In genomic region chr1:93111065-93111464, GRCh38 we compare ENCODE assay signal across 21 cellular contexts. TPM values are rescaled to one million over a fixed set of nuclear protein-coding genes. Genes with fewer than 3 reads are reported as not detected.
DNase-seq lines count a peak whose midpoint lies in the region; ATAC-seq, FAIRE-seq and TF ChIP-seq lines count a peak whose summit lies in the region.
"Had no signal": no experiment of that assay in that cellular context is flagged by ENCODE, and none has a peak within 500 bp of the region (broad histone marks: within the 10 kb centered on the region; RNA-seq: fewer than 3 reads in every experiment).

No MANE protein-coding gene starts in this region.

- TF ChIP-seq POLR2A in K562 (conservative IDR thresholded peaks at IDR 0.05), result no peak

- intact Hi-C loops in K562 (cut with micrococcal nuclease), result no loop called here

- no peak for TF ChIP-seq EP300 in K562 (IDR thresholded peaks at IDR 0.05; ENCODE audit: low read length)

- peaks cover 26% of the 10 kb centered on the region for H3K4me1 ChIP-seq in HUES64 (ENCODE audit: insufficient read depth, low read length)
- H3K4me1 ChIP-seq in K562 (replicated peaks in 1 of 2; ENCODE audit: control insufficient read depth in 2 of 2, insufficient read depth in 2 of 2, low read length in 2 of 2), result 0 out of 5 replicates have a peak, but pooled peaks cover 0 to 5% of the 10 kb centered on the region in 2 experiments
- peaks cover 25% of the 10 kb centered on the region for H3K4me1 ChIP-seq in skeletal muscle satellite cell (ENCODE audit: control insufficient read depth, insufficient read depth, low read length)

- H3K4me2 ChIP-seq in K562 (ENCODE audit: insufficient read depth, low read length), result no peak overlapping the region
- H3K4me2 ChIP-seq in skeletal muscle satellite cell (ENCODE audit: low read length), result peak overlapping the region; percentile 7

- BruUV-seq in K562 (replicated peaks; lab: Mats Ljungman, UMichigan), result no TSS peak

- DNase-seq in GM20000 (ENCODE audit: low spot score) (peak; percentile 5), K562 (ENCODE audit: extremely low read depth in 1 of 4, low spot score in 3 of 4) (no peak), KBM-7 (no peak), NCI-H128 (lab: John Stamatoyannopoulos, UW; ENCODE audit: unreplicated experiment) (no peak)
- DNase-seq in activated CD4-positive, alpha-beta T cell treated with anti-CD3 and anti-CD28 coated beads, Interleukin-2, amount 50 U/mL, for 1 hour, result no peak
- DNase-seq: activated CD8-positive, alpha-beta T cell treated with anti-CD3 and anti-CD28 coated beads for 36 hours; activated naive CD4-positive, alpha-beta T cell treated with Interleukin-2 at 50 U/mL for 16 hours; activated T-cell treated with anti-CD3 and anti-CD28 coated beads, Interleukin-2, amount 50 U/mL, for 1 hour; amygdala; central memory CD4-positive, alpha-beta T cell; NCI-H187; NCI-H345; small intestine; stimulated activated CD4-positive, alpha-beta T cell treated with anti-CD3 and anti-CD28 coated beads, Interleukin-4, amount 100 ng/mL, for 1 hour; T1000 had no signal

- H4K20me1 ChIP-seq in K562 (replicated peaks; ENCODE audit: control insufficient read depth, insufficient read depth, low read length), result no peaks in the 10 kb centered on the region

- no peak for TF ChIP-seq RAD21 in K562 (CRISPR knock-in tag; conservative IDR thresholded peaks at IDR 0.05 in 1 of 2, IDR thresholded peaks at IDR 0.05 in 1 of 2)

- FAIRE-seq in K562 (lab: Jason Lieb, UNC), result no peak
- FAIRE-seq: frontal cortex, small intestine had no signal

- POLR2A ChIA-PET in K562 (lab: Yijun Ruan, JAX), result interaction anchor here (0.7 to 1.0 kb wide), 2 partner anchors 10 kb away, joined by 4 to 5 read pairs; no protein-coding TSS in a partner anchor

- H3K79me2 ChIP-seq in K562 (ENCODE audit: control insufficient read depth, insufficient read depth, low read length), result peaks cover 79% of the 10 kb centered on the region

- H3K27me3 ChIP-seq in HUES64 (ENCODE audit: insufficient read depth, low read length) (no peaks in the 10 kb centered on the region), K562 (ENCODE audit: control insufficient read depth in 2 of 2, insufficient read depth in 2 of 2, low read length in 2 of 2) (no peaks in the 10 kb centered on the region), skeletal muscle satellite cell (ENCODE audit: control insufficient read depth, insufficient read depth, low read length) (no peaks in the 10 kb centered on the region)
- H3K27me3 ChIP-seq: tibial nerve had no signal

- peaks cover 69% of the 10 kb centered on the region for H3K36me3 ChIP-seq in HUES64 (ENCODE audit: insufficient read depth, low read length)
- H3K36me3 ChIP-seq in K562 (ENCODE audit: control insufficient read depth, insufficient read depth, low read length), result peaks cover 55% of the 10 kb centered on the region
- peaks cover 8% of the 10 kb centered on the region for H3K36me3 ChIP-seq in skeletal muscle satellite cell (ENCODE audit: insufficient read depth, low read length)

- no peak overlapping the region for H3K4me3 ChIP-seq in HUES64 (ENCODE audit: low read length)
- H3K4me3 ChIP-seq in K562, result no peak overlapping the region
- H3K4me3 ChIP-seq in skeletal muscle satellite cell (ENCODE audit: low read length), result no peak overlapping the region
- H3K4me3 ChIP-seq: tibial nerve had no signal

- H2AFZ ChIP-seq in K562 (ENCODE audit: low read depth, low read length), result no peak overlapping the region

- no peaks in the 10 kb centered on the region for H3K9me1 ChIP-seq in K562 (ENCODE audit: control insufficient read depth, insufficient read depth, low read length)

- H3K9me3 ChIP-seq in HUES64 (ENCODE audit: insufficient read depth, low read depth, low read length) (peaks cover 3% of the 10 kb centered on the region; the same call in 1 of the 2 replicates), K562 (replicated peaks; ENCODE audit: control insufficient read depth, insufficient read depth, low read depth, low read length) (peaks cover 6% of the 10 kb centered on the region), skeletal muscle satellite cell (replicated peaks; ENCODE audit: low read length) (no peaks in the 10 kb centered on the region)

- TF ChIP-seq CTCF in GM20000 (IDR thresholded peaks at IDR 0.05; ENCODE audit: extremely low read depth, missing control alignments) (no peak), K562 (IDR thresholded peaks at IDR 0.05 in 2 of 3, conservative IDR thresholded peaks at IDR 0.05 in 1 of 3; ENCODE audit: insufficient read depth in 2 of 3, low read depth in 1 of 3, low read length in 3 of 3) (no peak)

- CTCF ChIA-PET in K562 (lab: Yijun Ruan, JAX; ENCODE audit: low intra/inter-chr PET ratio), result no interaction called here

- no peak for ATAC-seq in K562
- ATAC-seq: activated CD8-positive, alpha-beta T cell treated with anti-CD3 and anti-CD28 coated beads for 36 hours; natural killer cell treated with Interleukin-12 subunit alpha and Interleukin-12 subunit beta and Interleukin-15 and Interleukin-18, amount 100 ng/mL, for 72 hours had no signal

- in situ Hi-C loops in K562 (cut with MboI), result no loop called here
- in situ Hi-C loops in KBM-7 (cut with MboI; ENCODE audit: low pct_unique_long_range_greater_than_20kb, low sequenced_read_pairs), result no loop called here

- H3K9ac ChIP-seq in HUES64 (ENCODE audit: low read depth, low read length), result 0 out of 2 replicates have a peak overlapping the region, but pooled peaks have one; percentile 40
- no peak overlapping the region for H3K9ac ChIP-seq in K562 (ENCODE audit: insufficient read depth in 1 of 2, low read depth in 2 of 2, low read length in 2 of 2)
- no peak overlapping the region for H3K9ac ChIP-seq in skeletal muscle satellite cell (ENCODE audit: low read depth, low read length)

- peak overlapping the region; percentile 67 for H3K27ac ChIP-seq in HUES64 (ENCODE audit: low read depth, low read length)
- peak overlapping the region; percentile 1; the same call in 1 of the 3 replicates for H3K27ac ChIP-seq in K562 (ENCODE audit: extremely low read depth, low read depth, low read length)
- H3K27ac ChIP-seq: epithelial cell of prostate, tibial nerve had no signal

- 20% methylated on average over 1 of the region's 1 CpG for WGBS in HUES64
- 67% methylated on average over 1 of the region's 1 CpG for WGBS in K562 (ENCODE audit: insufficient coverage, low coverage, missing lambda C conversion rate)

TF ChIP-seq in K562, 482 proteins besides CTCF, POLR2A, EP300 and RAD21 (continues in another document):
- TF ChIP-seq SETDB1 (IDR thresholded peaks at IDR 0.05; ENCODE audit: low read length), result no peak
- TF ChIP-seq SP1 (CRISPR knock-in tag; IDR thresholded peaks at IDR 0.05), result no peak
- TF ChIP-seq, protein P1, sequence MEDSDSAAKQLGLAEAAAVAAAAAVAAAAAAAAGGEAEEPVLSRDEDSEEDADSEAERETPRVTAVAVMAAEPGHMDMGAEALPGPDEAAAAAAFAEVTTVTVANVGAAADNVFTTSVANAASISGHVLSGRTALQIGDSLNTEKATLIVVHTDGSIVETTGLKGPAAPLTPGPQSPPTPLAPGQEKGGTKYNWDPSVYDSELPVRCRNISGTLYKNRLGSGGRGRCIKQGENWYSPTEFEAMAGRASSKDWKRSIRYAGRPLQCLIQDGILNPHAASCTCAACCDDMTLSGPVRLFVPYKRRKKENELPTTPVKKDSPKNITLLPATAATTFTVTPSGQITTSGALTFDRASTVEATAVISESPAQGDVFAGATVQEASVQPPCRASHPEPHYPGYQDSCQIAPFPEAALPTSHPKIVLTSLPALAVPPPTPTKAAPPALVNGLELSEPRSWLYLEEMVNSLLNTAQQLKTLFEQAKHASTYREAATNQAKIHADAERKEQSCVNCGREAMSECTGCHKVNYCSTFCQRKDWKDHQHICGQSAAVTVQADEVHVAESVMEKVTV (CRISPR knock-in tag; IDR thresholded peaks at IDR 0.05), result no peak
- no peak for TF ChIP-seq ZNF277 (CRISPR knock-in tag; IDR thresholded peaks at IDR 0.05; ENCODE audit: borderline replicate concordance)
- TF ChIP-seq SUPT5H (IDR thresholded peaks at IDR 0.05), result no peak
- TF ChIP-seq HES1 (IDR thresholded peaks at IDR 0.05; ENCODE audit: low read depth), result no peak

RNA-seq across cellular contexts. Expression of gene MTF2, which starts 32.0 kb away (rescaled TPM):
- polyA plus RNA-seq in HUES64 (2013, experiment 1 of 2), result 55.2 TPM
- polyA plus RNA-seq in HUES64 (2013, experiment 2 of 2), result 68.5 TPM
- total RNA-seq in K562 (2011; cell fraction: chromatin; rRNA removed; ENCODE audit: low replicate concordance), result 113 and 169 TPM in 2 replicates
- 52.4 and 56.5 TPM in 2 replicates for total RNA-seq in K562 (2011; cell fraction: nucleolus; rRNA removed)
- 83.4 and 116 TPM in 2 replicates for total RNA-seq in K562 (2011; cell fraction: nucleoplasm; rRNA removed)
- total RNA-seq in K562 (2014; rRNA removed), result 41.8 and 59.6 TPM in 2 replicates
- total RNA-seq in K562 (2014; rRNA removed; fragmentation: Illumina TruSeq; extraction: Trizol), result 61.0 and 73.0 TPM in 2 replicates
- 48.6 and 57.7 TPM in 2 replicates for total RNA-seq in K562 (2015; rRNA removed; fragmentation: Illumina TruSeq; extraction: Trizol)
- total RNA-seq in K562 (2021), result 65.2 and 73.5 TPM in 2 replicates
- polyA plus RNA-seq in K562 (2011; rRNA removed), result 102 and 124 TPM in 2 replicates
- 33.7 and 48.2 TPM in 2 replicates for polyA plus RNA-seq in K562 (2011; cell fraction: cytosol; rRNA removed)
- 70.9 and 72.2 TPM in 2 replicates for polyA plus RNA-seq in K562 (2011; cell fraction: nucleus; rRNA removed)
- 26.3 and 52.8 TPM in 2 replicates for polyA plus RNA-seq in K562 (2012)
- polyA plus RNA-seq in K562 (2014; fragmentation: Illumina TruSeq; extraction: Trizol), result 46.4 and 49.6 TPM in 2 replicates
- polyA plus RNA-seq in K562 (2014; fragmentation: Nextera tagmentation; extraction: Ambion mirVana), result 10 to 100 TPM; 29.3 to 35.7 TPM
- polyA plus RNA-seq in K562 (2014; rRNA removed), result 44.1 and 48.3 TPM in 2 replicates
- polyA minus RNA-seq in K562 (2011; rRNA and poly(A)+ RNA removed), result 207 and 218 TPM in 2 replicates
- 42.9 and 48.8 TPM in 2 replicates for polyA minus RNA-seq in K562 (2011; cell fraction: cytosol; rRNA and poly(A)+ RNA removed)
- 80.4 and 145 TPM in 2 replicates for polyA minus RNA-seq in K562 (2011; cell fraction: nucleus; rRNA and poly(A)+ RNA removed)
- total RNA-seq in skeletal muscle satellite cell (2012; rRNA removed), result 9.6 and 15.2 TPM in 2 replicates
